8 cellular contexts compared by ENCODE assay signal in the genomic region with DNA sequence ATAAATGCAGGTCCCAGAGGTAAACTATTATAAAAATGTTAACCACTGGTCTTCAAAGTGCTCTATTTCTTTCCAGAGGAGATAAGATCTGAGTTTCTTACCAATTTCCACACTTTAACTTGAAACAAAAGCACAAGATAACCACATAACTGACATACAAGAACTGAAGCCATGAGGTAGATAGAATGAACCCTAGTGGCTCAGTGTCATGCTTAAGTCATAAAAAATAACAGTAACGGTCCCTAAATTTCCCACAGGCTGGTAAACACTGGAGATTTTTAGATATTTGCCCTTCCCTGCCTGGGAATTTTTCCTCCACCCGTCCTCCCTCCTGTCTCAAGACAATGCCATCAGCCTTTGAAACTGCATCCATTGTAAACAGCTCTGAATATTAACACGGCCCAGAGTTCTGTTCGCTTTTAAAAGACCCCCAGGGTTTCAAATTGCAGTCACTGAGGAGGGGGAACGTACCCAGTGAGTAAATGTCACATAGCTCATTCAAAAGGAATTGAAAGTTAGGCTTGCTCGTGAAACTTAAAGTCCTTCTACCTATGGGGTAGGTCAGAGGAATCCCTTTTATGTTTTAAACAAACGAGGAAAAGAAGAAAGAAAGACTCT. TPM values are rescaled to one million over a fixed set of nuclear protein-coding genes. Genes with fewer than 3 reads are reported as not detected.
A peak's percentile ranks its signal among the peaks of the same experiment; 100 is the strongest.
DNase-seq lines count a peak whose midpoint lies in the region; ATAC-seq and TF ChIP-seq lines count a peak whose summit lies in the region.

No MANE protein-coding gene starts in this region.

- no peak for TF ChIP-seq CTCF in thyroid gland (IDR thresholded peaks at IDR 0.05)

- 80 to 83% methylated on average over 7 of the region's 7 CpGs for WGBS in thyroid gland, 2 donors

- H3K9me3 Mint-ChIP-seq in activated naive CD4-positive, alpha-beta T cell treated with anti-CD3 and anti-CD28 coated beads, Interleukin-2, amount 50 U/mL, for 72 hours, result no peaks in the 10 kb centered on the region
- no peaks in the 10 kb centered on the region for H3K9me3 Mint-ChIP-seq in activated naive CD8-positive, alpha-beta T cell treated with anti-CD3 and anti-CD28 coated beads, Interleukin-2, amount 10 ng/mL, durations not matched to agents 7 days and 5 days

- H3K4me1 Mint-ChIP-seq in activated naive CD8-positive, alpha-beta T cell treated with anti-CD3 and anti-CD28 coated beads, Interleukin-2, amount 10 ng/mL, durations not matched to agents 7 days and 5 days, result peaks cover 70% of the 10 kb centered on the region

- H3K4me1 ChIP-seq in thyroid gland, result peaks cover 71 to 81% of the 10 kb centered on the region in 2 donors

- no peaks in the 10 kb centered on the region for H3K9me3 ChIP-seq in thyroid gland

- H3K36me3 Mint-ChIP-seq in activated naive CD4-positive, alpha-beta T cell treated with anti-CD3 and anti-CD28 coated beads, Interleukin-2, amount 50 U/mL, for 72 hours, result peaks cover 11 to 13% of the 10 kb centered on the region in 2 donors
- peaks cover 5% of the 10 kb centered on the region for H3K36me3 Mint-ChIP-seq in activated naive CD8-positive, alpha-beta T cell treated with anti-CD3 and anti-CD28 coated beads, Interleukin-2, amount 10 ng/mL, durations not matched to agents 7 days and 5 days

- POLR2A ChIA-PET in activated naive CD8-positive, alpha-beta T cell treated with anti-CD3 and anti-CD28 coated beads, Interleukin-2, amount 10 ng/mL, durations not matched to agents 7 days and 5 days (lab: Charles Lee), result interaction anchor here (1.4 kb wide), 1 partner anchor 12 kb away, joined by 5 read pairs; no protein-coding TSS in a partner anchor

- DNase-seq in activated naive CD4-positive, alpha-beta T cell treated with anti-CD3 and anti-CD28 coated beads, Interleukin-2, amount 50 U/mL, for 72 hours (ENCODE audit: low spot score in 2 of 2), result no peak
- no peak for DNase-seq in activated naive CD4-positive, alpha-beta T cell treated with Interleukin-2 at 50 U/mL for 16 hours
- no peak for DNase-seq in activated naive CD8-positive, alpha-beta T cell treated with anti-CD3 and anti-CD28 coated beads, Interleukin-2, amount 10 ng/mL, durations not matched to agents 7 days and 5 days
- DNase-seq in left kidney (ENCODE audit: low read depth, low spot score) (peak; percentile 58), thyroid gland (no peak)

- peak overlapping the region in 2 of 3 donors; percentile 8 to 93 for H3K27ac ChIP-seq in thyroid gland

- peaks cover 22% of the 10 kb centered on the region for H3K27me3 Mint-ChIP-seq in activated naive CD8-positive, alpha-beta T cell treated with anti-CD3 and anti-CD28 coated beads, Interleukin-2, amount 10 ng/mL, durations not matched to agents 7 days and 5 days

- peak in 1 of 2 donors; percentile 41 for ATAC-seq in activated naive CD4-positive, alpha-beta T cell treated with anti-CD3 and anti-CD28 coated beads, Interleukin-2, amount 50 U/mL, for 72 hours
- no peak for ATAC-seq in activated naive CD8-positive, alpha-beta T cell treated with anti-CD3 and anti-CD28 coated beads, Interleukin-2, amount 10 ng/mL, durations not matched to agents 7 days and 5 days (ENCODE audit: low read depth)
- ATAC-seq in HG02970 (IDR thresholded peaks at IDR 0.05; ENCODE audit: low FRiP score, unreplicated experiment), result no peak
- ATAC-seq in HG03159 (IDR thresholded peaks at IDR 0.05; ENCODE audit: unreplicated experiment), result no peak
- ATAC-seq in GM21526 (IDR thresholded peaks at IDR 0.05; ENCODE audit: low FRiP score, unreplicated experiment), result no peak

- H3K27ac Mint-ChIP-seq in activated naive CD4-positive, alpha-beta T cell treated with anti-CD3 and anti-CD28 coated beads, Interleukin-2, amount 50 U/mL, for 72 hours, result peak overlapping the region; percentile 2 to 5
- peak overlapping the region; percentile 18 for H3K27ac Mint-ChIP-seq in activated naive CD8-positive, alpha-beta T cell treated with anti-CD3 and anti-CD28 coated beads, Interleukin-2, amount 10 ng/mL, durations not matched to agents 7 days and 5 days

- peak overlapping the region; percentile 21 for H3K4me3 Mint-ChIP-seq in activated naive CD8-positive, alpha-beta T cell treated with anti-CD3 and anti-CD28 coated beads, Interleukin-2, amount 10 ng/mL, durations not matched to agents 7 days and 5 days

- H3K36me3 ChIP-seq in thyroid gland, result no peaks in the 10 kb centered on the region

- no peak overlapping the region for H3K4me3 ChIP-seq in thyroid gland (replicated peaks in 1 of 3)

- intact Hi-C loops in thyroid gland (cut with DNase I), result no loop called here

- no peak for TF ChIP-seq POLR2A in thyroid gland (IDR thresholded peaks at IDR 0.05)

- no peaks in the 10 kb centered on the region for H3K27me3 ChIP-seq in thyroid gland

RNA-seq across cellular contexts. Expression of a gene that starts 5.7 kb away (rescaled TPM):
- total RNA-seq in activated naive CD4-positive, alpha-beta T cell treated with anti-CD3 and anti-CD28 coated beads, Interleukin-2, amount 50 U/mL, for 72 hours, result 10 to 100 TPM; 28.2 to 39.1 TPM
- 10 to 100 TPM; 17.9 to 27.0 TPM for total RNA-seq in activated naive CD8-positive, alpha-beta T cell treated with anti-CD3 and anti-CD28 coated beads, Interleukin-2, amount 10 ng/mL, durations not matched to agents 7 days and 5 days
- total RNA-seq in thyroid gland, result 10 to 100 TPM; 45.8 to 69.7 (median 61.7) TPM
